1 cellular context compared by ENCODE assay signal in the genomic region with DNA sequence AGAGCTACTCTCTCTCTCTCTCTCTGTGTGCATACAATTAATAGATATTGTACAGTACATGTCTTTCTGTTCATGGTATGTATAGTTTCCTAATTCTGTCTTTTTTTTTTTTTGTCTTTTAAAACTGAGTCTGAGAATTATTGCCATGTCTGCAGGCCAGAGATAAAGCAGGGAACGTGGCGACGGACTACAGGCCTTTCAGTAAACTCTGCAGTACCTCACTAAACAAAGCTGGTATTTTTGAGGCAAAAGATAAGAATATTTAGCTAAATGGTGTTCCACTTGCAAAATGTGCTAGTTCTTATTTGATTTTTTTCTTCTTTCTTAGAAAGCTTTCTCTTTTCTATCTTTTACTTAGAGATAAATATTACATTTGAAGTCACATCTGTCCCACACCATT.
TF ChIP-seq lines count a peak whose summit lies in the region.

No MANE protein-coding gene starts in this region.

TF ChIP-seq in K562, 482 proteins besides CTCF, POLR2A, EP300 and RAD21 (continued from another document and continues in another):
- TF ChIP-seq, protein P1, sequence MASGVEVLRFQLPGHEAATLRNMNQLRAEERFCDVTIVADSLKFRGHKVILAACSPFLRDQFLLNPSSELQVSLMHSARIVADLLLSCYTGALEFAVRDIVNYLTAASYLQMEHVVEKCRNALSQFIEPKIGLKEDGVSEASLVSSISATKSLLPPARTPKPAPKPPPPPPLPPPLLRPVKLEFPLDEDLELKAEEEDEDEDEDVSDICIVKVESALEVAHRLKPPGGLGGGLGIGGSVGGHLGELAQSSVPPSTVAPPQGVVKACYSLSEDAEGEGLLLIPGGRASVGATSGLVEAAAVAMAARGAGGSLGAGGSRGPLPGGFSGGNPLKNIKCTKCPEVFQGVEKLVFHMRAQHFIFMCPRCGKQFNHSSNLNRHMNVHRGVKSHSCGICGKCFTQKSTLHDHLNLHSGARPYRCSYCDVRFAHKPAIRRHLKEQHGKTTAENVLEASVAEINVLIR (CRISPR knock-in tag; IDR thresholded peaks at IDR 0.05) = no peak
- TF ChIP-seq ZNF354B (CRISPR knock-in tag; IDR thresholded peaks at IDR 0.05) (no peak), ELF1 (tag; IDR thresholded peaks at IDR 0.05) (no peak), TEAD2 (tag; IDR thresholded peaks at IDR 0.05) (no peak), LCOR (CRISPR knock-in tag; IDR thresholded peaks at IDR 0.05) (no peak), DIDO1 (tag; IDR thresholded peaks at IDR 0.05; ENCODE audit: low read depth) (no peak), ZNF324 (CRISPR knock-in tag; IDR thresholded peaks at IDR 0.05) (no peak), E2F3 (CRISPR knock-in tag; IDR thresholded peaks at IDR 0.05) (no peak), ZNF143 (CRISPR knock-in tag; IDR thresholded peaks at IDR 0.05) (no peak), NONO (IDR thresholded peaks at IDR 0.05; ENCODE audit: low read depth in 2 of 2, low read length in 1 of 2) (0 out of 4 replicates have a peak, but pooled peaks of 1 of the 2 experiments have one; percentile 11), PHF8 (IDR thresholded peaks at IDR 0.05; ENCODE audit: borderline replicate concordance, low read length) (no peak), NFIC (IDR thresholded peaks at IDR 0.05) (0 out of 2 replicates have a peak, but pooled peaks have one; percentile 19), MCM7 (IDR thresholded peaks at IDR 0.05) (no peak), MTA1 (IDR thresholded peaks at IDR 0.05; ENCODE audit: borderline replicate concordance) (no peak), GATAD2A (IDR thresholded peaks at IDR 0.05) (no peak), CTBP1 (IDR thresholded peaks at IDR 0.05; ENCODE audit: borderline replicate concordance) (no peak), HDAC6 (IDR thresholded peaks at IDR 0.05; ENCODE audit: low read depth, low read length) (no peak), SAFB2 (IDR thresholded peaks at IDR 0.05; ENCODE audit: borderline replicate concordance, low read depth, low read length, severe bottlenecking) (no peak), RBM15 (IDR thresholded peaks at IDR 0.05; ENCODE audit: insufficient read depth, low read length) (no peak), NFE2L1 (tag; IDR thresholded peaks at IDR 0.05; ENCODE audit: borderline replicate concordance, low read depth) (no peak), RBM14 (IDR thresholded peaks at IDR 0.05; ENCODE audit: borderline replicate concordance, insufficient read depth, low read depth, low read length) (no peak), EGR1 (conservative IDR thresholded peaks at IDR 0.05) (no peak), STAG1 (CRISPR knock-in tag; IDR thresholded peaks at IDR 0.05; ENCODE audit: borderline replicate concordance) (no peak), ZFX (CRISPR knock-in tag; IDR thresholded peaks at IDR 0.05) (peak; percentile 49; the same call in 1 of the 2 replicates), L3MBTL2 (IDR thresholded peaks at IDR 0.05) (peak; percentile 45; the same call in 1 of the 2 replicates), ARHGAP35 (IDR thresholded peaks at IDR 0.05; ENCODE audit: partially characterized antibody) (no peak), CBFA2T2 (conservative IDR thresholded peaks at IDR 0.05) (peak; percentile 84), NRF1 (conservative IDR thresholded peaks at IDR 0.05 in 1 of 2, IDR thresholded peaks at IDR 0.05 in 1 of 2) (no peak), TRIM24 (IDR thresholded peaks at IDR 0.05) (no peak), SOX6 (IDR thresholded peaks at IDR 0.05) (peak; percentile 73; the same call in 1 of the 2 replicates), BHLHE40 (IDR thresholded peaks at IDR 0.05; ENCODE audit: low read length) (peak; percentile 72), ZNF263 (CRISPR knock-in tag; IDR thresholded peaks at IDR 0.05; ENCODE audit: borderline replicate concordance) (no peak), SRSF3 (IDR thresholded peaks at IDR 0.05; ENCODE audit: insufficient read depth, low read length) (no peak), DMBX1 (CRISPR knock-in tag; IDR thresholded peaks at IDR 0.05; ENCODE audit: borderline replicate concordance) (no peak), TEAD1 (CRISPR knock-in tag; IDR thresholded peaks at IDR 0.05) (0 out of 4 replicates have a peak, but pooled peaks of 1 of the 2 experiments have one; percentile 14), ZFPM2 (CRISPR knock-in tag; IDR thresholded peaks at IDR 0.05) (no peak), HNRNPH1 (optimal IDR thresholded peaks at IDR 0.05; ENCODE audit: low read depth, low read length) (no peak), ASH1L (IDR thresholded peaks at IDR 0.05; ENCODE audit: borderline replicate concordance, low read depth, partially characterized antibody) (no peak), ZNF766 (CRISPR knock-in tag; conservative IDR thresholded peaks at IDR 0.05) (no peak), ZBTB17 (CRISPR knock-in tag; IDR thresholded peaks at IDR 0.05) (no peak)
- TF ChIP-seq, protein P2, sequence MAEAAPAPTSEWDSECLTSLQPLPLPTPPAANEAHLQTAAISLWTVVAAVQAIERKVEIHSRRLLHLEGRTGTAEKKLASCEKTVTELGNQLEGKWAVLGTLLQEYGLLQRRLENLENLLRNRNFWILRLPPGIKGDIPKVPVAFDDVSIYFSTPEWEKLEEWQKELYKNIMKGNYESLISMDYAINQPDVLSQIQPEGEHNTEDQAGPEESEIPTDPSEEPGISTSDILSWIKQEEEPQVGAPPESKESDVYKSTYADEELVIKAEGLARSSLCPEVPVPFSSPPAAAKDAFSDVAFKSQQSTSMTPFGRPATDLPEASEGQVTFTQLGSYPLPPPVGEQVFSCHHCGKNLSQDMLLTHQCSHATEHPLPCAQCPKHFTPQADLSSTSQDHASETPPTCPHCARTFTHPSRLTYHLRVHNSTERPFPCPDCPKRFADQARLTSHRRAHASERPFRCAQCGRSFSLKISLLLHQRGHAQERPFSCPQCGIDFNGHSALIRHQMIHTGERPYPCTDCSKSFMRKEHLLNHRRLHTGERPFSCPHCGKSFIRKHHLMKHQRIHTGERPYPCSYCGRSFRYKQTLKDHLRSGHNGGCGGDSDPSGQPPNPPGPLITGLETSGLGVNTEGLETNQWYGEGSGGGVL (CRISPR knock-in tag; IDR thresholded peaks at IDR 0.05) = no peak
- TF ChIP-seq, protein P3, sequence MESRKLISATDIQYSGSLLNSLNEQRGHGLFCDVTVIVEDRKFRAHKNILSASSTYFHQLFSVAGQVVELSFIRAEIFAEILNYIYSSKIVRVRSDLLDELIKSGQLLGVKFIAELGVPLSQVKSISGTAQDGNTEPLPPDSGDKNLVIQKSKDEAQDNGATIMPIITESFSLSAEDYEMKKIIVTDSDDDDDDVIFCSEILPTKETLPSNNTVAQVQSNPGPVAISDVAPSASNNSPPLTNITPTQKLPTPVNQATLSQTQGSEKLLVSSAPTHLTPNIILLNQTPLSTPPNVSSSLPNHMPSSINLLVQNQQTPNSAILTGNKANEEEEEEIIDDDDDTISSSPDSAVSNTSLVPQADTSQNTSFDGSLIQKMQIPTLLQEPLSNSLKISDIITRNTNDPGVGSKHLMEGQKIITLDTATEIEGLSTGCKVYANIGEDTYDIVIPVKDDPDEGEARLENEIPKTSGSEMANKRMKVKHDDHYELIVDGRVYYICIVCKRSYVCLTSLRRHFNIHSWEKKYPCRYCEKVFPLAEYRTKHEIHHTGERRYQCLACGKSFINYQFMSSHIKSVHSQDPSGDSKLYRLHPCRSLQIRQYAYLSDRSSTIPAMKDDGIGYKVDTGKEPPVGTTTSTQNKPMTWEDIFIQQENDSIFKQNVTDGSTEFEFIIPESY (CRISPR knock-in tag; IDR thresholded peaks at IDR 0.05) = no peak
- TF ChIP-seq, protein P4, sequence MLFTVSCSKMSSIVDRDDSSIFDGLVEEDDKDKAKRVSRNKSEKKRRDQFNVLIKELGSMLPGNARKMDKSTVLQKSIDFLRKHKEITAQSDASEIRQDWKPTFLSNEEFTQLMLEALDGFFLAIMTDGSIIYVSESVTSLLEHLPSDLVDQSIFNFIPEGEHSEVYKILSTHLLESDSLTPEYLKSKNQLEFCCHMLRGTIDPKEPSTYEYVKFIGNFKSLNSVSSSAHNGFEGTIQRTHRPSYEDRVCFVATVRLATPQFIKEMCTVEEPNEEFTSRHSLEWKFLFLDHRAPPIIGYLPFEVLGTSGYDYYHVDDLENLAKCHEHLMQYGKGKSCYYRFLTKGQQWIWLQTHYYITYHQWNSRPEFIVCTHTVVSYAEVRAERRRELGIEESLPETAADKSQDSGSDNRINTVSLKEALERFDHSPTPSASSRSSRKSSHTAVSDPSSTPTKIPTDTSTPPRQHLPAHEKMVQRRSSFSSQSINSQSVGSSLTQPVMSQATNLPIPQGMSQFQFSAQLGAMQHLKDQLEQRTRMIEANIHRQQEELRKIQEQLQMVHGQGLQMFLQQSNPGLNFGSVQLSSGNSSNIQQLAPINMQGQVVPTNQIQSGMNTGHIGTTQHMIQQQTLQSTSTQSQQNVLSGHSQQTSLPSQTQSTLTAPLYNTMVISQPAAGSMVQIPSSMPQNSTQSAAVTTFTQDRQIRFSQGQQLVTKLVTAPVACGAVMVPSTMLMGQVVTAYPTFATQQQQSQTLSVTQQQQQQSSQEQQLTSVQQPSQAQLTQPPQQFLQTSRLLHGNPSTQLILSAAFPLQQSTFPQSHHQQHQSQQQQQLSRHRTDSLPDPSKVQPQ (CRISPR knock-in tag; IDR thresholded peaks at IDR 0.05; ENCODE audit: borderline replicate concordance) = no peak
- TF ChIP-seq, protein P5, sequence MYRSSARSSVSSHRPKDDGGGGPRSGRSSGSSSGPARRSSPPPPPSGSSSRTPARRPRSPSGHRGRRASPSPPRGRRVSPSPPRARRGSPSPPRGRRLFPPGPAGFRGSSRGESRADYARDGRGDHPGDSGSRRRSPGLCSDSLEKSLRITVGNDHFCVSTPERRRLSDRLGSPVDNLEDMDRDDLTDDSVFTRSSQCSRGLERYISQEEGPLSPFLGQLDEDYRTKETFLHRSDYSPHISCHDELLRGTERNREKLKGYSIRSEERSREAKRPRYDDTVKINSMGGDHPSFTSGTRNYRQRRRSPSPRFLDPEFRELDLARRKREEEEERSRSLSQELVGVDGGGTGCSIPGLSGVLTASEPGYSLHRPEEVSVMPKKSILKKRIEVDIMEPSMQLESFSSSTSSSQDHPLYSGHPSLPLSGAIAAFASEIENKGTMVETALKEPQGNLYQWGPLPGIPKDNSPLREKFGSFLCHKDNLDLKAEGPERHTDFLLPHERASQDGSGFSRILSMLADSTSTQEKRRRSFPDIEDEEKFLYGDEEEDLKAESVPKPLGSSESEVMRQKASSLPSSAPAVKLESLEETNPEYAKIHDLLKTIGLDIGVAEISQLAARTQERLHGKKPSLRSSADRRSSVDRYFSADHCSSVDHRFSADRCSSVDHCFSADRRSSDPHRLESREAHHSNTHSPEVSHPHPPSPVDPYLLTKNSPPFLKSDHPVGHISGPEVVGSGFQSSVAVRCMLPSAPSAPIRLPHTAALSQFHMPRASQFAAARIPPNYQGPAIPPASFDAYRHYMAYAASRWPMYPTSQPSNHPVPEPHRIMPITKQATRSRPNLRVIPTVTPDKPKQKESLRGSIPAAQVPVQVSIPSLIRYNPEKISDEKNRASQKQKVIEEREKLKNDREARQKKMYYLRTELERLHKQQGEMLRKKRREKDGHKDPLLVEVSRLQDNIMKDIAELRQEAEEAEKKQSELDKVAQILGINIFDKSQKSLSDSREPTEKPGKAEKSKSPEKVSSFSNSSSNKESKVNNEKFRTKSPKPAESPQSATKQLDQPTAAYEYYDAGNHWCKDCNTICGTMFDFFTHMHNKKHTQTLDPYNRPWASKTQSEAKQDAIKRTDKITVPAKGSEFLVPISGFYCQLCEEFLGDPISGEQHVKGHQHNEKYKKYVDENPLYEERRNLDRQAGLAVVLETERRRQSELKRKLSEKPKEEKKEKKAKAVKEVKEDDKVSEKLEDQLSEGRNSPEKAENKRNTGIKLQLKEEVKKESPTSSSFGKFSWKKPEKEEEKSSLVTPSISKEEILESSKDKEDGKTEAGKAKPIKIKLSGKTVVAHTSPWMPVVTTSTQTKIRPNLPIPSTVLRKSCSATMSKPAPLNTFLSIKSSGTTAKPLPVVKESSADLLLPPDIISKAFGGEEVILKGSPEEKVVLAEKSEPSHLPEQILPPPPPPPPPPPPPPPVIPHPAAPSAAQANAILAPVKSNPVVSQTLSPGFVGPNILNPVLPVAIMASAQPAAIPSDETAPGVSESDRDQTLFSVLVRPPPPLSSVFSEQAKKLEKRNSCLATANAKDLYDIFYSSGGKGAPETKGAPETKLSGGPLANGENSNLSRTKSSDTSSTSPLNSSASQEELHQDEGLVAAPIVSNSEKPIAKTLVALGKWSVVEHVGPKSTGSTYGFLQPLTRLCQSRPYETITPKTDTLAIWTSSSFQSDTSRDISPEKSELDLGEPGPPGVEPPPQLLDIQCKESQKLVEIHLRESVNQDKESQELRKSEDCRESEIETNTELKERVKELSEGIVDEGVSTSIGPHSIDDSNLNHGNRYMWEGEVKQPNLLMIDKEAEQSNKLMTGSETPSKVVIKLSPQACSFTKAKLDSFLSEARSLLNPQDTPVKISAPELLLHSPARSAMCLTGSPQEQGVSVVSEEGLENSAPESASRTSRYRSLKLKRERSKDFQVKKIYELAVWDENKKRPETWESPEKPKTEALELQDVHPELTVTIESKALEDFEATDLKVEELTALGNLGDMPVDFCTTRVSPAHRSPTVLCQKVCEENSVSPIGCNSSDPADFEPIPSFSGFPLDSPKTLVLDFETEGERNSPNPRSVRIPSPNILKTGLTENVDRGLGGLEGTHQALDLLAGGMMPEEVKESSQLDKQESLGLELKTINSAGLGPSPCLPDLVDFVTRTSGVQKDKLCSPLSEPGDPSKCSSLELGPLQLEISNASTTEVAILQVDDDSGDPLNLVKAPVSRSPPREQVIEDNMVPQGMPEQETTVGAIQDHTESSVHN (IDR thresholded peaks at IDR 0.05; ENCODE audit: borderline replicate concordance in 1 of 2, low read depth in 1 of 2) = no peak
- TF ChIP-seq, protein P6, sequence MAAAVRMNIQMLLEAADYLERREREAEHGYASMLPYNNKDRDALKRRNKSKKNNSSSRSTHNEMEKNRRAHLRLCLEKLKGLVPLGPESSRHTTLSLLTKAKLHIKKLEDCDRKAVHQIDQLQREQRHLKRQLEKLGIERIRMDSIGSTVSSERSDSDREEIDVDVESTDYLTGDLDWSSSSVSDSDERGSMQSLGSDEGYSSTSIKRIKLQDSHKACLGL (CRISPR knock-in tag; IDR thresholded peaks at IDR 0.05; ENCODE audit: borderline replicate concordance, poor library complexity, severe bottlenecking) = no peak
- TF ChIP-seq, protein P7, sequence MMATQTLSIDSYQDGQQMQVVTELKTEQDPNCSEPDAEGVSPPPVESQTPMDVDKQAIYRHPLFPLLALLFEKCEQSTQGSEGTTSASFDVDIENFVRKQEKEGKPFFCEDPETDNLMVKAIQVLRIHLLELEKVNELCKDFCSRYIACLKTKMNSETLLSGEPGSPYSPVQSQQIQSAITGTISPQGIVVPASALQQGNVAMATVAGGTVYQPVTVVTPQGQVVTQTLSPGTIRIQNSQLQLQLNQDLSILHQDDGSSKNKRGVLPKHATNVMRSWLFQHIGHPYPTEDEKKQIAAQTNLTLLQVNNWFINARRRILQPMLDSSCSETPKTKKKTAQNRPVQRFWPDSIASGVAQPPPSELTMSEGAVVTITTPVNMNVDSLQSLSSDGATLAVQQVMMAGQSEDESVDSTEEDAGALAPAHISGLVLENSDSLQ (IDR thresholded peaks at IDR 0.05) = peak; percentile 41
- TF ChIP-seq, protein P8, sequence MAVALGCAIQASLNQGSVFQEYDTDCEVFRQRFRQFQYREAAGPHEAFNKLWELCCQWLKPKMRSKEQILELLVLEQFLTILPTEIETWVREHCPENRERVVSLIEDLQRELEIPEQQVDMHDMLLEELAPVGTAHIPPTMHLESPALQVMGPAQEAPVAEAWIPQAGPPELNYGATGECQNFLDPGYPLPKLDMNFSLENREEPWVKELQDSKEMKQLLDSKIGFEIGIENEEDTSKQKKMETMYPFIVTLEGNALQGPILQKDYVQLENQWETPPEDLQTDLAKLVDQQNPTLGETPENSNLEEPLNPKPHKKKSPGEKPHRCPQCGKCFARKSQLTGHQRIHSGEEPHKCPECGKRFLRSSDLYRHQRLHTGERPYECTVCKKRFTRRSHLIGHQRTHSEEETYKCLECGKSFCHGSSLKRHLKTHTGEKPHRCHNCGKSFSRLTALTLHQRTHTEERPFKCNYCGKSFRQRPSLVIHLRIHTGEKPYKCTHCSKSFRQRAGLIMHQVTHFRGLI (CRISPR knock-in tag; IDR thresholded peaks at IDR 0.05) = no peak
